Comparison of ENCODE assay signal across 1 cellular context in genomic region chr12:21149849-21150248, GRCh38.
TF ChIP-seq lines count a peak whose summit lies in the region.

No MANE protein-coding gene starts in this region.

TF ChIP-seq in H1, 55 proteins besides CTCF, POLR2A, EP300 and RAD21 (continued from another document):
- TF ChIP-seq ATF3 (IDR thresholded peaks at IDR 0.05; ENCODE audit: insufficient read depth, low read depth, low read length) (no peak), NRF1 (IDR thresholded peaks at IDR 0.05; ENCODE audit: low read depth, low read length) (no peak), TEAD4 (IDR thresholded peaks at IDR 0.05; ENCODE audit: low read depth, low read length) (no peak), TBP (IDR thresholded peaks at IDR 0.05; ENCODE audit: low read depth, low read length) (no peak), CTBP2 (IDR thresholded peaks at IDR 0.05; ENCODE audit: borderline replicate concordance, insufficient read depth, insufficient read length, low read length) (no peak), RNF2 (IDR thresholded peaks at IDR 0.05; ENCODE audit: borderline replicate concordance, low read depth, low read length, missing control alignments, poor library complexity, severe bottlenecking) (no peak), SAP30 (IDR thresholded peaks at IDR 0.05; ENCODE audit: insufficient read depth, insufficient replicate concordance, low read length) (no peak), ASH2L (IDR thresholded peaks at IDR 0.05; ENCODE audit: low read length) (no peak), RBBP5 (IDR thresholded peaks at IDR 0.05; ENCODE audit: borderline replicate concordance, low read depth, low read length) (no peak), CHD1 (IDR thresholded peaks at IDR 0.05; ENCODE audit: low read depth, low read length) (no peak), CEBPB (IDR thresholded peaks at IDR 0.05; ENCODE audit: low read depth, low read length) (no peak), SP1 (IDR thresholded peaks at IDR 0.05; ENCODE audit: low read depth, low read length) (no peak), TAF7 (optimal IDR thresholded peaks at IDR 0.05; ENCODE audit: borderline replicate concordance, low read depth, low read length) (no peak), SIRT6 (IDR thresholded peaks at IDR 0.05; ENCODE audit: low read length) (no peak)
- TF ChIP-seq, protein P1, sequence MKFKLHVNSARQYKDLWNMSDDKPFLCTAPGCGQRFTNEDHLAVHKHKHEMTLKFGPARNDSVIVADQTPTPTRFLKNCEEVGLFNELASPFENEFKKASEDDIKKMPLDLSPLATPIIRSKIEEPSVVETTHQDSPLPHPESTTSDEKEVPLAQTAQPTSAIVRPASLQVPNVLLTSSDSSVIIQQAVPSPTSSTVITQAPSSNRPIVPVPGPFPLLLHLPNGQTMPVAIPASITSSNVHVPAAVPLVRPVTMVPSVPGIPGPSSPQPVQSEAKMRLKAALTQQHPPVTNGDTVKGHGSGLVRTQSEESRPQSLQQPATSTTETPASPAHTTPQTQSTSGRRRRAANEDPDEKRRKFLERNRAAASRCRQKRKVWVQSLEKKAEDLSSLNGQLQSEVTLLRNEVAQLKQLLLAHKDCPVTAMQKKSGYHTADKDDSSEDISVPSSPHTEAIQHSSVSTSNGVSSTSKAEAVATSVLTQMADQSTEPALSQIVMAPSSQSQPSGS (IDR thresholded peaks at IDR 0.05; ENCODE audit: low read length), result no peak
- TF ChIP-seq, protein P2, sequence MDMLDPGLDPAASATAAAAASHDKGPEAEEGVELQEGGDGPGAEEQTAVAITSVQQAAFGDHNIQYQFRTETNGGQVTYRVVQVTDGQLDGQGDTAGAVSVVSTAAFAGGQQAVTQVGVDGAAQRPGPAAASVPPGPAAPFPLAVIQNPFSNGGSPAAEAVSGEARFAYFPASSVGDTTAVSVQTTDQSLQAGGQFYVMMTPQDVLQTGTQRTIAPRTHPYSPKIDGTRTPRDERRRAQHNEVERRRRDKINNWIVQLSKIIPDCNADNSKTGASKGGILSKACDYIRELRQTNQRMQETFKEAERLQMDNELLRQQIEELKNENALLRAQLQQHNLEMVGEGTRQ (IDR thresholded peaks at IDR 0.05; ENCODE audit: low read length), result no peak
